Comparison of ENCODE assay signal across 16 cellular contexts in genomic region chr6:88163576-88163975, GRCh38. TPM values are rescaled to one million over a fixed set of nuclear protein-coding genes. Genes with fewer than 3 reads are reported as not detected.
"Had no signal": no experiment of that assay in that cellular context is flagged by ENCODE, and none has a peak within 500 bp of the region (broad histone marks: within the 10 kb centered on the region; RNA-seq: fewer than 3 reads in every experiment).

No MANE protein-coding gene starts in this region.

- H3K9me3 ChIP-seq: ovary, right lobe of liver, spleen, tibial nerve, uterus had no signal

- H3K4me3 Mint-ChIP-seq: activated CD4-positive, alpha-beta T cell treated with anti-CD3 and anti-CD28 coated beads, Interleukin-2, amount 10 ng/mL, durations not matched to agents 24 days and 14 days; activated naive CD8-positive, alpha-beta T cell treated with anti-CD3 and anti-CD28 coated beads for 36 hours; activated T-cell treated with anti-CD3 and anti-CD28 coated beads, Interleukin-2, amount 50 U/mL, for 72 hours; T-helper 2 cell treated with Interferon-gamma antibody and Interleukin-4, amounts not matched to agents 5 μg/mL and 100 μg/mL, for 36 hours had no signal

- DNase-seq: activated CD4-positive, alpha-beta T cell treated with anti-CD3 and anti-CD28 coated beads, Interleukin-2, amount 10 ng/mL, durations not matched to agents 24 days and 14 days; activated CD4-positive, CD25-positive, alpha-beta regulatory T cell; activated CD8-positive, alpha-beta memory T cell treated with anti-CD3 and anti-CD28 coated beads, Interleukin-2, amount 50 U/mL, for 48 hours; activated naive CD8-positive, alpha-beta T cell treated with anti-CD3 and anti-CD28 coated beads for 36 hours; activated T-cell treated with anti-CD3 and anti-CD28 coated beads, Interleukin-2, amount 50 U/mL, for 72 hours; anterior cingulate cortex; ovary; right lobe of liver; spleen; stimulated activated CD4-positive, alpha-beta T cell treated with anti-CD3 and anti-CD28 coated beads, Interleukin-1b, Interleukin-23, amount 100 ng/mL, for 48 hours; SW 1271; uterus had no signal

- ATAC-seq: activated T-cell treated with anti-CD3 and anti-CD28 coated beads, Interleukin-2, amount 50 U/mL, for 72 hours; right lobe of liver had no signal

- H3K27ac ChIP-seq: ovary, right lobe of liver, spleen, tibial nerve, uterus had no signal

- H3K4me3 ChIP-seq: ovary, right lobe of liver, spleen, uterus had no signal

- H3K9me3 Mint-ChIP-seq: activated naive CD8-positive, alpha-beta T cell treated with anti-CD3 and anti-CD28 coated beads for 36 hours; activated T-cell treated with anti-CD3 and anti-CD28 coated beads, Interleukin-2, amount 50 U/mL, for 72 hours; mesothelial cell of epicardium; T-helper 2 cell treated with Interferon-gamma antibody and Interleukin-4, amounts not matched to agents 5 μg/mL and 100 μg/mL, for 36 hours had no signal

- H3K36me3 ChIP-seq: ovary, right lobe of liver, spleen, tibial nerve, uterus had no signal

- H3K27ac Mint-ChIP-seq: activated CD4-positive, alpha-beta T cell treated with anti-CD3 and anti-CD28 coated beads, Interleukin-2, amount 10 ng/mL, durations not matched to agents 24 days and 14 days; activated naive CD8-positive, alpha-beta T cell treated with anti-CD3 and anti-CD28 coated beads for 36 hours; activated T-cell treated with anti-CD3 and anti-CD28 coated beads, Interleukin-2, amount 50 U/mL, for 72 hours; mesothelial cell of epicardium; T-helper 2 cell treated with Interferon-gamma antibody and Interleukin-4, amounts not matched to agents 5 μg/mL and 100 μg/mL, for 36 hours had no signal

- H3K36me3 Mint-ChIP-seq: activated naive CD8-positive, alpha-beta T cell treated with anti-CD3 and anti-CD28 coated beads for 36 hours; mesothelial cell of epicardium had no signal

RNA-seq across cellular contexts. Expression of gene CNR1, which starts 2.6 kb away (rescaled TPM):
- total RNA-seq: activated CD4-positive, alpha-beta T cell treated with anti-CD3 and anti-CD28 coated beads, Interleukin-2, amount 10 ng/mL, durations not matched to agents 24 days and 14 days; activated naive CD8-positive, alpha-beta T cell treated with anti-CD3 and anti-CD28 coated beads for 36 hours; pulmonary artery endothelial cell had no signal
